Comparison of ENCODE assay signal across 10 cellular contexts in genomic region chr20:35738410-35739179, GRCh38. TPM values are rescaled to one million over a fixed set of nuclear protein-coding genes. Genes with fewer than 3 reads are reported as not detected.
DNase-seq lines count a peak whose midpoint lies in the region; ATAC-seq and TF ChIP-seq lines count a peak whose summit lies in the region.
"Had no signal": no experiment of that assay in that cellular context is flagged by ENCODE, and none has a peak within 500 bp of the region (broad histone marks: within the 10 kb centered on the region; RNA-seq: fewer than 3 reads in every experiment).

No MANE protein-coding gene starts in this region.

- TF ChIP-seq CTCF in left ventricle myocardium inferior (IDR thresholded peaks at IDR 0.05; ENCODE audit: borderline replicate concordance) = no peak
- TF ChIP-seq CTCF in heart left ventricle (IDR thresholded peaks at IDR 0.05) = no peak
- TF ChIP-seq CTCF in lower lobe of right lung (IDR thresholded peaks at IDR 0.05) = no peak
- TF ChIP-seq CTCF in prostate gland (IDR thresholded peaks at IDR 0.05) = no peak
- TF ChIP-seq CTCF in mucosa of descending colon (IDR thresholded peaks at IDR 0.05) = no peak

- DNase-seq in left ventricle myocardium inferior (no peak), heart left ventricle (no peak), lower lobe of right lung (no peak), prostate gland (ENCODE audit: low spot score) (no peak), mucosa of descending colon (no peak)
- DNase-seq: activated CD4-positive, CD25-positive, alpha-beta regulatory T cell; pancreas had no signal

- ATAC-seq in heart left ventricle (no peak), lower lobe of right lung (no peak), mucosa of descending colon (no peak), HG02678 (IDR thresholded peaks at IDR 0.05; ENCODE audit: unreplicated experiment) (no peak)
- ATAC-seq: pancreas had no signal

- H3K4me3 ChIP-seq in left ventricle myocardium inferior (peak overlapping the region; percentile 93), heart left ventricle (peak overlapping the region in 4 of 12 donors; percentile 75 to 91 (median 82)), lower lobe of right lung (peak overlapping the region; percentile 10), thymus (ENCODE audit: low read length) (peak overlapping the region; percentile 27), prostate gland (no peak overlapping the region), mucosa of descending colon (no peak overlapping the region)

- no peak overlapping the region for H3K27ac ChIP-seq in left ventricle myocardium inferior (replicated peaks)
- H3K27ac ChIP-seq in heart left ventricle = peak overlapping the region in 1 of 12 donors; percentile 43
- no peak overlapping the region for H3K27ac ChIP-seq in lower lobe of right lung
- H3K27ac ChIP-seq in thymus (ENCODE audit: low read depth) = no peak overlapping the region
- H3K27ac ChIP-seq in prostate gland = no peak overlapping the region

- H3K36me3 ChIP-seq in left ventricle myocardium inferior (peaks cover 71% of the 10 kb centered on the region), heart left ventricle (peaks cover 0 to 73% (median 71%) of the 10 kb centered on the region in 9 donors), lower lobe of right lung (peaks cover 72% of the 10 kb centered on the region), thymus (ENCODE audit: control insufficient read depth, insufficient read depth) (peaks cover 35% of the 10 kb centered on the region), prostate gland (peaks cover 0 to 2% of the 10 kb centered on the region in 2 donors), mucosa of descending colon (ENCODE audit: low read depth) (peaks cover 23% of the 10 kb centered on the region)

- 35 to 39% (median 38%) methylated on average over 4 of the region's 4 CpGs for WGBS in heart left ventricle, 4 donors
- 37% methylated on average over 4 of the region's 4 CpGs for WGBS in thymus
- WGBS in prostate gland = 36% methylated on average over 4 of the region's 4 CpGs

- H3K36me3 Mint-ChIP-seq in activated naive CD8-positive, alpha-beta T cell = peaks cover 26% of the 10 kb centered on the region

- H3K27me3 ChIP-seq in left ventricle myocardium inferior (ENCODE audit: low read depth) (no peaks in the 10 kb centered on the region), heart left ventricle (no peaks in the 10 kb centered on the region), lower lobe of right lung (ENCODE audit: low read depth) (no peaks in the 10 kb centered on the region), thymus (ENCODE audit: control insufficient read depth, insufficient read depth) (no peaks in the 10 kb centered on the region), prostate gland (replicated peaks; ENCODE audit: insufficient read depth) (no peaks in the 10 kb centered on the region)
- H3K27me3 ChIP-seq: pancreas had no signal

- H3K4me3 Mint-ChIP-seq in activated naive CD8-positive, alpha-beta T cell = peak overlapping the region; percentile 86

- H3K9me3 Mint-ChIP-seq in activated naive CD8-positive, alpha-beta T cell (ENCODE audit: low read depth) = no peaks in the 10 kb centered on the region

- H3K4me1 Mint-ChIP-seq in activated naive CD8-positive, alpha-beta T cell (ENCODE audit: low read depth) = peaks cover 58% of the 10 kb centered on the region

- intact Hi-C loops in left ventricle myocardium inferior (cut with micrococcal nuclease) = loop anchor here (10.0 kb wide), 1 partner anchor 146 kb away; no protein-coding TSS in a partner anchor
- intact Hi-C loops in heart left ventricle (cut with DNase I) = loop anchor here in 4 of 10 donors (5.0 to 10.0 kb wide), 2 partner anchors 36 to 146 kb away; no protein-coding TSS in a partner anchor
- intact Hi-C loops in lower lobe of right lung (cut with DNase I) = no loop called here
- intact Hi-C loops in prostate gland (cut with DNase I) = no loop called here
- intact Hi-C loops in mucosa of descending colon (cut with DNase I, micrococcal nuclease) = no loop called here

- H3K27me3 Mint-ChIP-seq in activated naive CD8-positive, alpha-beta T cell = no peaks in the 10 kb centered on the region

- H3K4me1 ChIP-seq in left ventricle myocardium inferior (peaks cover 96% of the 10 kb centered on the region), heart left ventricle (peaks cover 26 to 80% (median 65%) of the 10 kb centered on the region in 12 donors), lower lobe of right lung (peaks cover 72% of the 10 kb centered on the region), thymus (ENCODE audit: control insufficient read depth, insufficient read depth, low read length) (peaks cover 9% of the 10 kb centered on the region), prostate gland (replicated peaks) (peaks cover 8% of the 10 kb centered on the region), mucosa of descending colon (ENCODE audit: low read depth) (peaks cover 48% of the 10 kb centered on the region)

- H3K9me3 ChIP-seq in left ventricle myocardium inferior (replicated peaks) (no peaks in the 10 kb centered on the region), heart left ventricle (no peaks in the 10 kb centered on the region), lower lobe of right lung (no peaks in the 10 kb centered on the region), thymus (ENCODE audit: control insufficient read depth) (no peaks in the 10 kb centered on the region), prostate gland (no peaks in the 10 kb centered on the region), mucosa of descending colon (no peaks in the 10 kb centered on the region)
- H3K9me3 ChIP-seq: pancreas had no signal

- TF ChIP-seq POLR2A in heart left ventricle (IDR thresholded peaks at IDR 0.05) = no peak
- TF ChIP-seq POLR2A in prostate gland (IDR thresholded peaks at IDR 0.05) = no peak

- H3K27ac Mint-ChIP-seq in activated naive CD8-positive, alpha-beta T cell = peak overlapping the region; percentile 84

RNA-seq across cellular contexts. Expression of gene RBM39, which starts 3.5 kb away (rescaled TPM):
- total RNA-seq in left ventricle myocardium inferior (128 TPM), heart left ventricle (100 to 1,000 TPM in 7 of 9 donors, 10 to 100 TPM in 2; 72.6 to 147 (median 112) TPM), lower lobe of right lung (299 TPM), prostate gland (100 to 1,000 TPM; 228 to 235 TPM), mucosa of descending colon (100 to 1,000 TPM; 226 to 303 (median 300) TPM)
- polyA plus RNA-seq in heart left ventricle (100 to 1,000 TPM in 1 of 2 donors, 10 to 100 TPM in 1; 90.4 to 165 TPM), thymus (830 TPM)

RNA-seq across cellular contexts. Expression of gene PHF20, which starts 33.2 kb away (rescaled TPM):
- total RNA-seq in left ventricle myocardium inferior (35.9 TPM), heart left ventricle (10 to 100 TPM; 26.4 to 47.0 (median 36.5) TPM), lower lobe of right lung (47.9 TPM), prostate gland (10 to 100 TPM; 34.7 to 61.1 TPM), mucosa of descending colon (10 to 100 TPM; 23.3 to 61.1 (median 28.5) TPM)
- polyA plus RNA-seq in heart left ventricle (10 to 100 TPM; 25.8 to 48.9 TPM), thymus (39.7 TPM)

RNA-seq across cellular contexts. Expression of gene ROMO1, which starts 39.4 kb away (rescaled TPM):
- total RNA-seq in left ventricle myocardium inferior = 210 TPM
- 100 to 1,000 TPM; 120 to 591 (median 174) TPM for total RNA-seq in heart left ventricle
- 100 to 1,000 TPM; 241 to 534 TPM for polyA plus RNA-seq in heart left ventricle
- total RNA-seq in lower lobe of right lung = 81.7 TPM
- polyA plus RNA-seq in thymus = 296 TPM
- total RNA-seq in prostate gland = 100 to 1,000 TPM; 249 to 320 TPM
- 100 to 1,000 TPM; 112 to 147 (median 137) TPM for total RNA-seq in mucosa of descending colon

RNA-seq across cellular contexts. Expression of gene NFS1, which starts 39.4 kb away (rescaled TPM):
- total RNA-seq in left ventricle myocardium inferior = 60.8 TPM
- total RNA-seq in heart left ventricle = 10 to 100 TPM; 38.1 to 67.5 (median 58.3) TPM
- polyA plus RNA-seq in heart left ventricle = 10 to 100 TPM; 27.4 to 59.9 TPM
- 22.2 TPM for total RNA-seq in lower lobe of right lung
- 25.5 TPM for polyA plus RNA-seq in thymus
- total RNA-seq in prostate gland = 10 to 100 TPM; 41.2 to 56.7 TPM
- total RNA-seq in mucosa of descending colon = 10 to 100 TPM; 31.2 to 42.8 (median 32.1) TPM

Comparison
In these comparisons a context has a peak if more than half of its experiments do, and no peak if none do; other contexts are left out.
1. H3K4me3 ChIP-seq: peak in left ventricle myocardium inferior (single experiment), lower lobe of right lung (single experiment) and thymus (single experiment); none in prostate gland (0 of 2) and mucosa of descending colon (single experiment).